ENCODE assay signal across 1 cellular context in genomic region chr12:63905523-63905922, GRCh38.
TF ChIP-seq lines count a peak whose summit lies in the region.

No MANE protein-coding gene starts in this region.

TF ChIP-seq in IMR-90, 13 proteins besides CTCF, POLR2A, EP300 and RAD21 (continued from another document):
- TF ChIP-seq CHD1 (IDR thresholded peaks at IDR 0.05; ENCODE audit: low read depth, low read length): no peak
